Comparison of ENCODE assay signal across 17 cellular contexts in genomic region chr20:48128436-48128835, GRCh38.
"Had no signal": no experiment of that assay in that cellular context is flagged by ENCODE, and none has a peak within 500 bp of the region (broad histone marks: within the 10 kb centered on the region; RNA-seq: fewer than 3 reads in every experiment).

No MANE protein-coding gene starts in this region.

- H3K4me1 ChIP-seq: adrenal gland, upper lobe of right lung had no signal

- H3K9me3 ChIP-seq: adrenal gland, ovary, upper lobe of right lung had no signal

- ATAC-seq: left ventricle myocardium superior; stimulated activated naive CD8-positive, alpha-beta T cell treated with anti-CD3 and anti-CD28 coated beads, Interleukin-15, Interleukin-2, amounts not matched to agents 100 U/mL and 50 U/mL, for 24 hours had no signal

- H3K36me3 ChIP-seq: adrenal gland, ovary, upper lobe of right lung had no signal

- H3K4me3 ChIP-seq: adrenal gland, ovary, upper lobe of right lung had no signal

- DNase-seq: activated CD4-positive, alpha-beta T cell treated with anti-CD3 and anti-CD28 coated beads, Interleukin-2, amount 50 U/mL, for 1 hour; activated CD4-positive, CD25-positive, alpha-beta regulatory T cell; activated naive CD4-positive, alpha-beta T cell treated with anti-CD3 and anti-CD28 coated beads, Interleukin-2, amount 50 U/mL, for 16 hours; activated T-cell treated with anti-CD3 and anti-CD28 coated beads, Interleukin-2, amount 50 U/mL, for 1 hour; adrenal gland; effector memory CD4-positive, alpha-beta T cell; head of caudate nucleus; islet precursor cell; left ventricle myocardium superior; stimulated activated CD4-positive, alpha-beta T cell treated with anti-CD3 and anti-CD28 coated beads, Interleukin-4, amount 100 ng/mL, for 1 hour; stimulated activated CD8-positive, alpha-beta memory T cell treated with anti-CD3 and anti-CD28 coated beads, Interleukin-4, amount 100 ng/mL, for 48 hours; stimulated activated naive CD8-positive, alpha-beta T cell treated with anti-CD3 and anti-CD28 coated beads, Interleukin-15, Interleukin-2, amounts not matched to agents 100 U/mL and 50 U/mL, for 24 hours; T-helper 2 cell; upper lobe of right lung had no signal

- H3K27me3 ChIP-seq: ovary, upper lobe of right lung had no signal

- H3K4me3 Mint-ChIP-seq: neural crest cell had no signal

- H3K27ac ChIP-seq: adrenal gland, upper lobe of right lung had no signal

- FAIRE-seq: TTC549 had no signal
